Comparison of ENCODE assay signal across 12 cellular contexts in the genomic region with DNA sequence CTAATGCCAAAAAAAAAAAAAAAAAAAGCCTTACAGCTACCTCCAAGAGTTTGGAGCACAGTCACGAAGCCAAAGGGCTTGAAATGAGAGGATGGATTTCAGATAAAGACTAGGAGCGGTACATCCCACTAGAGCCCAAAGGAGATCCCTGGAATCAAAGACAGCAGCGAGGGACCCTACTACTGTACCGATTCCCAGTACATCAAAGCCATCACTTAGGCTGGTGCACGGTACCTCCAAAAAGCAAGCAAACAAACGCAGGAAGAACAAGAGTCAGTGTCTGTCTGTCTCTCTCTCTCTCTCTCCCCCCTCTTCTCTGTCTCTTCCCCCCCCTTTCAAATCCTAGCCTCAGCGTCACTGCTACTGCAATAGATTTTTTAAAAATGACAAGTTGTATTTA. TPM values are rescaled to one million over a fixed set of nuclear protein-coding genes. Genes with fewer than 3 reads are reported as not detected.
A peak's percentile ranks its signal among the peaks of the same experiment; 100 is the strongest.
DNase-seq lines count a peak whose midpoint lies in the region; ATAC-seq and TF ChIP-seq lines count a peak whose summit lies in the region.
"Had no signal": no experiment of that assay in that cellular context is flagged by ENCODE, and none has a peak within 500 bp of the region (broad histone marks: within the 10 kb centered on the region; RNA-seq: fewer than 3 reads in every experiment).

No MANE protein-coding gene starts in this region.

- TF ChIP-seq POLR2A in heart left ventricle (IDR thresholded peaks at IDR 0.05): no peak

- H3K27me3 Mint-ChIP-seq in nephron (ENCODE audit: low read depth): peaks cover 62% of the 10 kb centered on the region
- peaks cover 56% of the 10 kb centered on the region for H3K27me3 Mint-ChIP-seq in type B pancreatic cell

- peak overlapping the region; percentile 95 to 97 (median 96) for H3K4me3 Mint-ChIP-seq in nephron
- H3K4me3 Mint-ChIP-seq in type B pancreatic cell: peak overlapping the region; percentile 95

- H3K27ac Mint-ChIP-seq in nephron (peak overlapping the region; percentile 82 to 99 (median 95)), type B pancreatic cell (peak overlapping the region; percentile 52)

- WGBS in heart left ventricle, 4 donors: 62 to 74% (median 71%) methylated on average over 7 of the region's 7 CpGs

- no peak for DNase-seq in heart left ventricle
- no peak for DNase-seq in Right ventricle myocardium superior
- no peak for DNase-seq in choroid plexus epithelial cell (ENCODE audit: low read depth)
- no peak for DNase-seq in type B pancreatic cell (ENCODE audit: extremely low spot score, unreplicated experiment)
- DNase-seq in LoVo (ENCODE audit: low spot score): no peak
- DNase-seq in D341Med (ENCODE audit: low spot score): no peak
- DNase-seq: cerebellar nuclear complex, mammary epithelial cell, NCI-H2171 had no signal

- no peak for ATAC-seq in heart left ventricle
- no peak for ATAC-seq in Right ventricle myocardium superior (ENCODE audit: poor library complexity)
- no peak for ATAC-seq in HG02588 (IDR thresholded peaks at IDR 0.05; ENCODE audit: unreplicated experiment)
- ATAC-seq: activated CD4-positive, CD25-positive, alpha-beta regulatory T cell treated with anti-CD3 and anti-CD28 coated beads, Interleukin-2, amount 50 U/mL, for 24 hours had no signal

- TF ChIP-seq CTCF in heart left ventricle (IDR thresholded peaks at IDR 0.05) (no peak), choroid plexus epithelial cell (conservative IDR thresholded peaks at IDR 0.05; ENCODE audit: low read depth, low read length) (no peak), nephron (IDR thresholded peaks at IDR 0.05; ENCODE audit: unreplicated experiment in 3 of 3) (no peak), type B pancreatic cell (conservative IDR thresholded peaks at IDR 0.05) (no peak)

- H3K36me3 Mint-ChIP-seq in nephron (ENCODE audit: low read depth) (no peaks in the 10 kb centered on the region), type B pancreatic cell (no peaks in the 10 kb centered on the region)

- intact Hi-C loops in heart left ventricle (cut with DNase I): loop anchor here in 3 of 10 donors (5.0 to 10.0 kb wide), 2 partner anchors 115 to 132 kb away; no protein-coding TSS in a partner anchor
- intact Hi-C loops in Right ventricle myocardium superior (cut with DNase I): no loop called here

- H3K9me3 Mint-ChIP-seq in nephron (no peaks in the 10 kb centered on the region), type B pancreatic cell (no peaks in the 10 kb centered on the region)

- H3K27ac ChIP-seq in heart left ventricle: peak overlapping the region in 11 of 12 donors; percentile 27 to 96 (median 87)

- H3K4me1 Mint-ChIP-seq in nephron (peaks cover 55% of the 10 kb centered on the region), type B pancreatic cell (ENCODE audit: unreplicated experiment) (peaks cover 63% of the 10 kb centered on the region)

- peaks cover 0 to 56% (median 19%) of the 10 kb centered on the region in 12 donors for H3K4me1 ChIP-seq in heart left ventricle

- peaks cover 0 to 25% (median 13%) of the 10 kb centered on the region in 9 donors for H3K27me3 ChIP-seq in heart left ventricle

- H3K4me3 ChIP-seq in heart left ventricle (peak overlapping the region in 10 of 12 donors; percentile 14 to 94 (median 78)), choroid plexus epithelial cell (ENCODE audit: low read depth, low read length) (peak overlapping the region; percentile 27)

- H3K9me3 ChIP-seq in heart left ventricle: no peaks in the 10 kb centered on the region

- no peaks in the 10 kb centered on the region for H3K36me3 ChIP-seq in heart left ventricle

RNA-seq across cellular contexts. Expression of a gene that starts 12.3 kb away (rescaled TPM):
- 10 to 100 TPM in 6 of 9 donors, 1 to 10 TPM in 3; 7.8 to 21.6 (median 14.5) TPM for total RNA-seq in heart left ventricle
- polyA plus RNA-seq in heart left ventricle: 1 to 10 TPM; 3.8 to 4.0 TPM
- 8.3 TPM for total RNA-seq in Right ventricle myocardium superior
- 47.4 and 48.5 TPM in 2 replicates for total RNA-seq in type B pancreatic cell (ENCODE audit: low replicate concordance)
